1 cellular context compared by ENCODE assay signal in the genomic region with DNA sequence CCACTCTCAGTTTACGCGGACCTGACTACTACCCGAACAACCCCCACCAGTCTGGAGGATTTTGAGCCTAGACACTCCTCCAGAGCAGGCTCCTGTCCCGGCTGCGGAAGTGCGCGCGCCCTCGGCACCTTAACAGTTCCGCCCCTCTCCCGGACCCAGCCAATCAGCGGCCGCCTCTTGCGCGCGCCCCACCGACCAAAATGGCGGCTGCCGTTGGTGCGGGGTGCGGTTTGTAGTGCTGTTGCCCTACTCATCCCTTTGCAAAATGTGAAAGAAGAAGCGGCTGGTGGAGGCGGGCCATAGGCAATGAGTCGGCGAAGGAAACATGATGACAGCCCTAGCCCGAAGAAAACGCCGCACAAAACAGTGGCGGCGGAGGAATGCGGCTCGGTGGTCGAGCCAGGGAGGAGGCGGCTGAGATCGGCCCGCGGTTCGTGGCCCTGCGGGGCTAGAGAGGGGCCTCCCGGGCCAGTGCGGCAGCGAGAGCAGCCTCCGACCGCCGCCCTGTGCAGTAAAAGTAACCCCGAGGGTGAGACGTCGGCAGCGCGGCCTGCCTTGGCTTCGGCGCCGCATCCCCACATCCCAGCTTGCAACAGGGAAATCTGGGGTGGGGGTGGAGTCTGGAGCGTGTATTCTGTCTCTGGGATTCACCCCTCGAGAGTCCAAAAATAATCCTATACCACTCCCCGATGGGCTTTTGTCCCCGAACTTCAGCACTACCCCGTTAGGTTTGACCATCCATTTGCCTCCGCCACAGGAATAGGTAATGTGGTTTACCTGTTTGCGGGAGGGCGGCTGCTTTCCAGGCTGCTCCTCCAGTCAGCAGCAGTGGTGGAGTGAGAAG.
TF ChIP-seq lines count a peak whose summit lies in the region.

TSS of gene ETAA1 (plus strand) at position 191 of the 844 bp plus-strand sequence. CDS start at position 307, 116 bp downstream.

TF ChIP-seq in WTC11, 78 proteins besides CTCF, POLR2A, EP300 and RAD21 (continued from another document):
- TF ChIP-seq ZNF425 (CRISPR knock-in tag; conservative IDR thresholded peaks at IDR 0.05) = no peak
- TF ChIP-seq CBFB (CRISPR knock-in tag; IDR thresholded peaks at IDR 0.05; ENCODE audit: low read depth) = no peak
- TF ChIP-seq ZNF416 (CRISPR knock-in tag; IDR thresholded peaks at IDR 0.05) = no peak
- TF ChIP-seq EMX1 (CRISPR knock-in tag; IDR thresholded peaks at IDR 0.05) = no peak
- TF ChIP-seq, protein P1, sequence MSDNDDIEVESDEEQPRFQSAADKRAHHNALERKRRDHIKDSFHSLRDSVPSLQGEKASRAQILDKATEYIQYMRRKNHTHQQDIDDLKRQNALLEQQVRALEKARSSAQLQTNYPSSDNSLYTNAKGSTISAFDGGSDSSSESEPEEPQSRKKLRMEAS (CRISPR knock-in tag; IDR thresholded peaks at IDR 0.05) = peak; percentile 27; the same call in 1 of the 2 replicates
- peak; percentile 94; the same call in 1 of the 2 replicates for TF ChIP-seq KAT7 (CRISPR knock-in tag; IDR thresholded peaks at IDR 0.05; ENCODE audit: borderline replicate concordance)
- TF ChIP-seq FOXP1 (CRISPR knock-in tag; IDR thresholded peaks at IDR 0.05; ENCODE audit: borderline replicate concordance) = peak; percentile 80
- TF ChIP-seq, protein P2, sequence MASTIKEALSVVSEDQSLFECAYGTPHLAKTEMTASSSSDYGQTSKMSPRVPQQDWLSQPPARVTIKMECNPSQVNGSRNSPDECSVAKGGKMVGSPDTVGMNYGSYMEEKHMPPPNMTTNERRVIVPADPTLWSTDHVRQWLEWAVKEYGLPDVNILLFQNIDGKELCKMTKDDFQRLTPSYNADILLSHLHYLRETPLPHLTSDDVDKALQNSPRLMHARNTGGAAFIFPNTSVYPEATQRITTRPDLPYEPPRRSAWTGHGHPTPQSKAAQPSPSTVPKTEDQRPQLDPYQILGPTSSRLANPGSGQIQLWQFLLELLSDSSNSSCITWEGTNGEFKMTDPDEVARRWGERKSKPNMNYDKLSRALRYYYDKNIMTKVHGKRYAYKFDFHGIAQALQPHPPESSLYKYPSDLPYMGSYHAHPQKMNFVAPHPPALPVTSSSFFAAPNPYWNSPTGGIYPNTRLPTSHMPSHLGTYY (CRISPR knock-in tag; IDR thresholded peaks at IDR 0.05) = no peak
- TF ChIP-seq FOXP4 (CRISPR knock-in tag; IDR thresholded peaks at IDR 0.05) = no peak
- TF ChIP-seq NFATC4 (CRISPR knock-in tag; IDR thresholded peaks at IDR 0.05) = no peak
- TF ChIP-seq TEAD4 (CRISPR knock-in tag; IDR thresholded peaks at IDR 0.05) = no peak
- TF ChIP-seq ZNF671 (CRISPR knock-in tag; IDR thresholded peaks at IDR 0.05) = no peak
- TF ChIP-seq, protein P3, sequence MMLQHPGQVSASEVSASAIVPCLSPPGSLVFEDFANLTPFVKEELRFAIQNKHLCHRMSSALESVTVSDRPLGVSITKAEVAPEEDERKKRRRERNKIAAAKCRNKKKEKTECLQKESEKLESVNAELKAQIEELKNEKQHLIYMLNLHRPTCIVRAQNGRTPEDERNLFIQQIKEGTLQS (CRISPR knock-in tag; conservative IDR thresholded peaks at IDR 0.05) = no peak
TF ChIP-seq in WTC11: peak in this region for 19.
